ENCODE assay signal across 17 cellular contexts in genomic region chrX:41688835-41689234, GRCh38. TPM values are rescaled to one million over a fixed set of nuclear protein-coding genes. Genes with fewer than 3 reads are reported as not detected.
A peak's percentile ranks its signal among the peaks of the same experiment; 100 is the strongest.
DNase-seq lines count a peak whose midpoint lies in the region; FAIRE-seq and TF ChIP-seq lines count a peak whose summit lies in the region.
"Had no signal": no experiment of that assay in that cellular context is flagged by ENCODE, and none has a peak within 500 bp of the region (broad histone marks: within the 10 kb centered on the region; RNA-seq: fewer than 3 reads in every experiment).

Gene GPR34, plus strand, starts transcription at chrX:41688973. Its CDS starts 6,661 bp downstream, at chrX:41695634.

- H3K27me3 ChIP-seq in adrenal gland, result no peaks in the 10 kb centered on the region
- no peaks in the 10 kb centered on the region for H3K27me3 ChIP-seq in small intestine (ENCODE audit: control insufficient read depth in 2 of 2, insufficient read depth in 2 of 2, low read length in 2 of 2)
- no peaks in the 10 kb centered on the region for H3K27me3 ChIP-seq in smooth muscle cell (ENCODE audit: low read depth)
- H3K27me3 ChIP-seq in WERI-Rb-1 (ENCODE audit: insufficient read depth, low read depth, severe bottlenecking), result peaks cover 7% of the 10 kb centered on the region
- H3K27me3 ChIP-seq: tibial artery had no signal

- TF ChIP-seq CTCF in adrenal gland (IDR thresholded peaks at IDR 0.05) (no peak), smooth muscle cell (IDR thresholded peaks at IDR 0.05; ENCODE audit: borderline replicate concordance, insufficient read depth, poor library complexity, severe bottlenecking) (no peak), WERI-Rb-1 (IDR thresholded peaks at IDR 0.05; ENCODE audit: low read depth, low read length) (no peak)

- 55 to 63% (median 59%) methylated on average over 6 to 8 of the region's 8 CpGs for WGBS in adrenal gland, 4 donors
- WGBS in small intestine, 3 donors, result 60 to 79% (median 69%) methylated on average over 8 of the region's 8 CpGs
- WGBS in smooth muscle cell (ENCODE audit: low lambda C conversion rate), result 72% methylated on average over 8 of the region's 8 CpGs

- peak; percentile 74 for FAIRE-seq in small intestine (lab: Jason Lieb, UNC)

- H3K9ac ChIP-seq in smooth muscle cell (ENCODE audit: low read depth), result no peak within 1 kb of the TSS
- H3K9ac ChIP-seq: KMS-11 had no signal

- no peaks in the 10 kb centered on the region for H3K79me2 ChIP-seq in smooth muscle cell (ENCODE audit: low read depth)

- H3K4me1 ChIP-seq in adrenal gland (replicated peaks in 1 of 2) (peaks cover 0 to 10% of the 10 kb centered on the region in 2 donors), small intestine (ENCODE audit: control insufficient read depth in 2 of 2, insufficient read depth in 1 of 2, low read depth in 1 of 2, low read length in 1 of 2) (no peaks in the 10 kb centered on the region), smooth muscle cell (ENCODE audit: low read depth) (no peaks in the 10 kb centered on the region)

- DNase-seq in SIG-M5 treated with dmso at 0.1 percent for 504 hours (lab: John Stamatoyannopoulos, UW; ENCODE audit: unreplicated experiment) (peak; percentile 71), SIG-M5 (lab: John Stamatoyannopoulos, UW) (no peak), Kasumi-1 (lab: John Stamatoyannopoulos, UW) (peak; percentile 16 to 26), adrenal gland (peak in 1 of 7 donors; percentile 5), small intestine (peak; percentile 29), smooth muscle cell (lab: John Stamatoyannopoulos, UW; ENCODE audit: unreplicated experiment) (no peak), WERI-Rb-1 (no peak)
- no peak for DNase-seq in effector CD8-positive, alpha-beta T cell (lab: John Stamatoyannopoulos, UW)
- DNase-seq: activated CD8-positive, alpha-beta memory T cell treated with anti-CD3 and anti-CD28 coated beads for 24 hours; DMS79; erythroblast; NCI-H2171 treated with DMSO at 0.1 percent for 48 hours; SHP77 had no signal

- H3K4me2 ChIP-seq in smooth muscle cell, result no peak within 1 kb of the TSS
- H3K4me2 ChIP-seq: KMS-11 had no signal

- H3K9me3 ChIP-seq in adrenal gland (replicated peaks in 1 of 3) (no peaks in the 10 kb centered on the region), small intestine (ENCODE audit: control insufficient read depth, low read depth) (no peaks in the 10 kb centered on the region), smooth muscle cell (replicated peaks; ENCODE audit: low read depth) (no peaks in the 10 kb centered on the region), WERI-Rb-1 (ENCODE audit: severe bottlenecking) (no peaks in the 10 kb centered on the region)
- H3K9me3 ChIP-seq: tibial artery had no signal

- H3K27ac ChIP-seq in adrenal gland, result peak within 1 kb of the TSS in 1 of 5 donors; percentile 40
- H3K27ac ChIP-seq in small intestine (ENCODE audit: low read depth in 1 of 2, low read length in 1 of 2), result no peak within 1 kb of the TSS
- H3K27ac ChIP-seq in smooth muscle cell (ENCODE audit: low read depth), result no peak within 1 kb of the TSS
- no peak within 1 kb of the TSS for H3K27ac ChIP-seq in WERI-Rb-1
- H3K27ac ChIP-seq: KMS-11 had no signal

- no peaks in the 10 kb centered on the region for H3K36me3 ChIP-seq in adrenal gland (replicated peaks in 1 of 2)
- no peaks in the 10 kb centered on the region for H3K36me3 ChIP-seq in small intestine (ENCODE audit: control insufficient read depth in 2 of 2, insufficient read depth in 2 of 2, low read length in 2 of 2)
- H3K36me3 ChIP-seq in smooth muscle cell (ENCODE audit: low read depth), result no peaks in the 10 kb centered on the region
- H3K36me3 ChIP-seq in WERI-Rb-1, result no peaks in the 10 kb centered on the region
- H3K36me3 ChIP-seq: tibial artery had no signal

- H3F3A ChIP-seq in smooth muscle cell (ENCODE audit: low read depth), result no peaks in the 10 kb centered on the region

- H3K4me3 ChIP-seq in adrenal gland (peak within 1 kb of the TSS in 1 of 4 donors; percentile 25), small intestine (ENCODE audit: low read depth in 1 of 2, low read length in 2 of 2) (peak within 1 kb of the TSS in 1 of 2 donors; percentile 36), smooth muscle cell (no peak within 1 kb of the TSS), WERI-Rb-1 (ENCODE audit: low read depth, low read length) (no peak within 1 kb of the TSS)
- H3K4me3 ChIP-seq: tibial artery had no signal

- H2AFZ ChIP-seq in smooth muscle cell (ENCODE audit: low read depth), result no peak within 1 kb of the TSS

- intact Hi-C loops in adrenal gland (cut with DNase I), result no loop called here

- TF ChIP-seq POLR2A in adrenal gland (IDR thresholded peaks at IDR 0.05), result no peak

- H4K20me1 ChIP-seq in smooth muscle cell (ENCODE audit: low read depth), result no peaks in the 10 kb centered on the region

RNA-seq across cellular contexts. Expression of gene GPR34, which starts in this region (rescaled TPM):
- total RNA-seq in adrenal gland (10 to 100 TPM in 7 of 8 donors, 1 to 10 TPM in 1; 2.7 to 53.3 (median 23.3) TPM), smooth muscle cell (0.31 and 2.2 TPM in 2 replicates)
- polyA plus RNA-seq in adrenal gland (10 to 100 TPM in 1 of 3 donors, 1 to 10 TPM in 2; 7.8 to 18.8 (median 8.0) TPM), small intestine (1 to 10 TPM in 2 of 3 donors, under 1 TPM in 1; 0.45 to 8.6 (median 4.9) TPM), smooth muscle cell (0.31 and 0.96 TPM in 2 replicates)
- total RNA-seq: A172, neural crest cell had no signal

Comparison
In these comparisons a context has a peak if more than half of its experiments do, and no peak if none do; other contexts are left out.
1. DNase-seq: peak in SIG-M5 treated with dmso at 0.1 percent for 504 hours (single experiment), Kasumi-1 (2 of 2) and small intestine (single experiment); none in SIG-M5 (single experiment), effector CD8-positive, alpha-beta T cell (single experiment), smooth muscle cell (single experiment) and WERI-Rb-1 (single experiment).